Comparison of ENCODE assay signal across 15 cellular contexts in the genomic region with DNA sequence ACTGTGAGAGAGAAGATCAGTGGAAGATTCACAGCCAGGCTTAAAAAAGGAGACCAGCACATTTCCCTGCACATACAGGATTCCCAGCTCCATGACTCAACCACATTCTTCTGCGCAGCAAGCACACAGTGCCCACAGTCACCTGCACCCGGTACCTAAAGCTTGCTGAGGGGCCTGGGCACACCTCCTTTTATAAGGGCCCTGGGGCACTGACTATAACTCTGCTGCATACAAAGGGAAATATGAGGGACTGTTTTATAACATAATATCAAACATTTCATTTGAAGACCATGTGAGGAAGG.
DNase-seq lines count a peak whose midpoint lies in the region; ATAC-seq, FAIRE-seq and TF ChIP-seq lines count a peak whose summit lies in the region.
"Had no signal": no experiment of that assay in that cellular context is flagged by ENCODE, and none has a peak within 500 bp of the region (broad histone marks: within the 10 kb centered on the region; RNA-seq: fewer than 3 reads in every experiment).

No MANE protein-coding gene starts in this region.

- peak overlapping the region; percentile 68; the same call in 1 of the 3 replicates for H2BK15ac ChIP-seq in IMR-90 (ENCODE audit: low read depth, low read length)

- intact Hi-C loops in CD4-positive, alpha-beta memory T cell (cut with micrococcal nuclease), result no loop called here
- intact Hi-C loops in IMR-90 (cut with micrococcal nuclease) (no loop called here), stomach (cut with DNase I; ENCODE audit: low total_unique reads) (no loop called here)
- intact Hi-C loops in naive thymus-derived CD4-positive, alpha-beta T cell (cut with micrococcal nuclease), result no loop called here
- intact Hi-C loops in activated CD8-positive, alpha-beta T cell treated with anti-CD3 and anti-CD28 coated beads for 36 hours (cut with micrococcal nuclease), result loop anchor here (5.0 kb wide), 1 partner anchor 34 kb away; no protein-coding TSS in a partner anchor

- no peak for TF ChIP-seq RAD21 in IMR-90 (IDR thresholded peaks at IDR 0.05; ENCODE audit: low read length)

- no peaks in the 10 kb centered on the region for H3K27me3 Mint-ChIP-seq in CD4-positive, alpha-beta memory T cell
- no peaks in the 10 kb centered on the region for H3K27me3 Mint-ChIP-seq in naive thymus-derived CD4-positive, alpha-beta T cell
- no peaks in the 10 kb centered on the region for H3K27me3 Mint-ChIP-seq in activated CD8-positive, alpha-beta T cell treated with anti-CD3 and anti-CD28 coated beads for 36 hours

- H3K27ac ChIP-seq in CD4-positive, alpha-beta memory T cell (ENCODE audit: low read depth, low read length), result no peak overlapping the region
- H3K27ac ChIP-seq in IMR-90 (ENCODE audit: insufficient read depth, low read length), result no peak overlapping the region
- H3K27ac ChIP-seq in naive thymus-derived CD4-positive, alpha-beta T cell (ENCODE audit: low read depth, low read length), result no peak overlapping the region
- no peak overlapping the region for H3K27ac ChIP-seq in stomach
- H3K27ac ChIP-seq: left ventricle myocardium inferior, prostate gland, VCaP had no signal

- DNase-seq in CD4-positive, alpha-beta memory T cell, result no peak
- DNase-seq in IMR-90 (peak; percentile 18), bronchial epithelial cell (ENCODE audit: low read depth) (peak; percentile 74), cerebellar cortex (ENCODE audit: low spot score) (no peak), nucleus accumbens (lab: John Stamatoyannopoulos, UW) (no peak), stomach (no peak)
- DNase-seq in naive thymus-derived CD4-positive, alpha-beta T cell, result no peak
- no peak for DNase-seq in activated CD8-positive, alpha-beta T cell treated with anti-CD3 and anti-CD28 coated beads for 36 hours
- DNase-seq: BE2C, KG1, left ventricle myocardium inferior, NCI-H1417, NCI-H446 had no signal

- peak overlapping the region; percentile 80 for H2AFZ ChIP-seq in IMR-90 (replicated peaks; ENCODE audit: low read length, poor library complexity)

- no CpG with 5 or more reads among the region's 2 CpGs for WGBS in IMR-90 (ENCODE audit: extremely low coverage in 2 of 2, insufficient read length in 1 of 2), 2 experiments
- 46 to 88% (median 77%) methylated on average over 2 of the region's 2 CpGs for WGBS in stomach, 5 donors

- H3K18ac ChIP-seq in IMR-90 (ENCODE audit: low read depth, low read length), result 0 out of 2 replicates have a peak overlapping the region, but pooled peaks have one; percentile 49

- peak overlapping the region; percentile 79; the same call in 1 of the 2 replicates for H4K91ac ChIP-seq in IMR-90 (ENCODE audit: insufficient read depth, low read depth, low read length)

- TF ChIP-seq CTCF in IMR-90 (conservative IDR thresholded peaks at IDR 0.05; ENCODE audit: low read depth, low read length), result no peak
- TF ChIP-seq CTCF in bronchial epithelial cell (IDR thresholded peaks at IDR 0.05; ENCODE audit: insufficient read depth, low read length, severe bottlenecking), result no peak
- TF ChIP-seq CTCF in stomach (IDR thresholded peaks at IDR 0.05), result no peak
- no peak for TF ChIP-seq CTCF in activated CD8-positive, alpha-beta T cell treated with anti-CD3 and anti-CD28 coated beads for 36 hours (IDR thresholded peaks at IDR 0.05)

- no peak overlapping the region for H3K4me2 ChIP-seq in IMR-90 (ENCODE audit: low read depth, low read length)

- H3K9me1 ChIP-seq in IMR-90 (ENCODE audit: insufficient read depth, low read length), result peaks cover 12% of the 10 kb centered on the region

- no peak for TF ChIP-seq EP300 in stomach (IDR thresholded peaks at IDR 0.05)

- H3K4ac ChIP-seq in IMR-90 (ENCODE audit: low read depth, low read length), result peak overlapping the region; percentile 87

- H3K36me3 ChIP-seq in CD4-positive, alpha-beta memory T cell (ENCODE audit: insufficient read depth, low read length), result no peaks in the 10 kb centered on the region
- H3K36me3 ChIP-seq in IMR-90 (ENCODE audit: control insufficient read depth, insufficient read depth, low read length) (no peaks in the 10 kb centered on the region), bronchial epithelial cell (ENCODE audit: control insufficient read depth, insufficient read depth, low read length) (no peaks in the 10 kb centered on the region), stomach (no peaks in the 10 kb centered on the region)
- H3K36me3 ChIP-seq in naive thymus-derived CD4-positive, alpha-beta T cell (ENCODE audit: control insufficient read depth in 2 of 3, insufficient read depth in 3 of 3, low read length in 3 of 3), result no peaks in the 10 kb centered on the region
- H3K36me3 ChIP-seq: BE2C, left ventricle myocardium inferior, prostate gland had no signal

- no peaks in the 10 kb centered on the region for H3K9me3 Mint-ChIP-seq in CD4-positive, alpha-beta memory T cell
- peaks cover 0 to 2% (median 0%) of the 10 kb centered on the region in 11 donors for H3K9me3 Mint-ChIP-seq in naive thymus-derived CD4-positive, alpha-beta T cell
- no peaks in the 10 kb centered on the region for H3K9me3 Mint-ChIP-seq in activated CD8-positive, alpha-beta T cell treated with anti-CD3 and anti-CD28 coated beads for 36 hours

- peak overlapping the region; percentile 90; the same call in 1 of the 2 replicates for H3K23ac ChIP-seq in IMR-90 (ENCODE audit: low read depth, low read length)

- peak; percentile 49; the same call in 1 of the 2 replicates for ATAC-seq in IMR-90 (ENCODE audit: low read depth)
- ATAC-seq in naive thymus-derived CD4-positive, alpha-beta T cell, result no peak
- no peak for ATAC-seq in activated CD8-positive, alpha-beta T cell treated with anti-CD3 and anti-CD28 coated beads for 36 hours

- H3K9ac ChIP-seq in IMR-90 (ENCODE audit: low read depth, low read length), result no peak overlapping the region

- no peaks in the 10 kb centered on the region for H3K9me3 ChIP-seq in CD4-positive, alpha-beta memory T cell (ENCODE audit: control insufficient read depth in 1 of 2, low read length in 2 of 2)
- H3K9me3 ChIP-seq in IMR-90 (ENCODE audit: control insufficient read depth, insufficient read depth, low read length), result no peaks in the 10 kb centered on the region
- no peaks in the 10 kb centered on the region for H3K9me3 ChIP-seq in naive thymus-derived CD4-positive, alpha-beta T cell (ENCODE audit: control insufficient read depth in 2 of 3, low read length in 3 of 3)
- H3K9me3 ChIP-seq in stomach, result no peaks in the 10 kb centered on the region
- H3K9me3 ChIP-seq: BE2C, left ventricle myocardium inferior, prostate gland had no signal

- H3K36me3 Mint-ChIP-seq in CD4-positive, alpha-beta memory T cell, result no peaks in the 10 kb centered on the region
- no peaks in the 10 kb centered on the region for H3K36me3 Mint-ChIP-seq in naive thymus-derived CD4-positive, alpha-beta T cell
- H3K36me3 Mint-ChIP-seq in activated CD8-positive, alpha-beta T cell treated with anti-CD3 and anti-CD28 coated beads for 36 hours (ENCODE audit: low read depth), result no peaks in the 10 kb centered on the region

- no peaks in the 10 kb centered on the region for H3K4me1 ChIP-seq in CD4-positive, alpha-beta memory T cell (ENCODE audit: insufficient read depth, low read length)
- H3K4me1 ChIP-seq in IMR-90 (ENCODE audit: control insufficient read depth, insufficient read depth, low read length) (peaks cover 7% of the 10 kb centered on the region), stomach (peaks cover 0 to 9% (median 0%) of the 10 kb centered on the region in 4 donors)
- H3K4me1 ChIP-seq in naive thymus-derived CD4-positive, alpha-beta T cell (ENCODE audit: control insufficient read depth in 2 of 2, insufficient read depth in 2 of 2, low read length in 2 of 2), result no peaks in the 10 kb centered on the region
- H3K4me1 ChIP-seq: BE2C, prostate gland had no signal

- no peak overlapping the region for H3K4me3 ChIP-seq in CD4-positive, alpha-beta memory T cell (ENCODE audit: low read length in 2 of 2)
- H3K4me3 ChIP-seq in IMR-90 (ENCODE audit: insufficient read depth, low read depth, low read length), result no peak overlapping the region
- no peak overlapping the region for H3K4me3 ChIP-seq in bronchial epithelial cell (ENCODE audit: low read depth, low read length)
- H3K4me3 ChIP-seq in naive thymus-derived CD4-positive, alpha-beta T cell (ENCODE audit: low read length), result no peak overlapping the region
- H3K4me3 ChIP-seq in stomach, result no peak overlapping the region
- H3K4me3 ChIP-seq: left ventricle myocardium inferior, prostate gland had no signal

- no peaks in the 10 kb centered on the region for H3K27me3 ChIP-seq in CD4-positive, alpha-beta memory T cell (ENCODE audit: insufficient read depth, low read length)
- no peaks in the 10 kb centered on the region for H3K27me3 ChIP-seq in IMR-90 (ENCODE audit: control insufficient read depth, insufficient read depth, low read length)
- H3K27me3 ChIP-seq in bronchial epithelial cell (ENCODE audit: control insufficient read depth, insufficient read depth, low read length), result no peaks in the 10 kb centered on the region
- no peaks in the 10 kb centered on the region for H3K27me3 ChIP-seq in naive thymus-derived CD4-positive, alpha-beta T cell (ENCODE audit: control insufficient read depth in 2 of 2, insufficient read depth in 2 of 2, low read length in 2 of 2)
- H3K27me3 ChIP-seq in stomach, result no peaks in the 10 kb centered on the region
- H3K27me3 ChIP-seq: BE2C had no signal

- peak overlapping the region in 1 of 2 experiments; percentile 78; a peak in 2 of 4 replicates for H4K8ac ChIP-seq in IMR-90 (ENCODE audit: low read depth in 2 of 2, low read length in 2 of 2)

- no peaks in the 10 kb centered on the region for H3K79me1 ChIP-seq in IMR-90 (ENCODE audit: low read depth in 1 of 2, low read length in 2 of 2)

- no peaks in the 10 kb centered on the region for H3K4me1 Mint-ChIP-seq in CD4-positive, alpha-beta memory T cell
- peaks cover 0 to 17% (median 8%) of the 10 kb centered on the region in 7 donors for H3K4me1 Mint-ChIP-seq in naive thymus-derived CD4-positive, alpha-beta T cell
- H3K4me1 Mint-ChIP-seq in activated CD8-positive, alpha-beta T cell treated with anti-CD3 and anti-CD28 coated beads for 36 hours (ENCODE audit: low read depth), result peaks cover 2% of the 10 kb centered on the region

- no peaks in the 10 kb centered on the region for H4K20me1 ChIP-seq in IMR-90 (ENCODE audit: insufficient read depth, low read length)

- peak overlapping the region; percentile 90 for H2BK120ac ChIP-seq in IMR-90 (ENCODE audit: low read depth, low read length)

- H2AK9ac ChIP-seq in IMR-90 (replicated peaks; ENCODE audit: low read depth, low read length, poor library complexity), result peak overlapping the region; percentile 31

- in situ Hi-C loops in IMR-90 (cut with MboI; ENCODE audit: low sequenced_read_pairs), result no loop called here

- peak overlapping the region; percentile 46; the same call in 1 of the 2 replicates for H4K5ac ChIP-seq in IMR-90 (ENCODE audit: low read depth, low read length)

- H3K14ac ChIP-seq in IMR-90 (replicated peaks; ENCODE audit: low read depth, low read length), result peak overlapping the region; percentile 94; the same call in 1 of the 2 replicates

- no peak overlapping the region for H3K56ac ChIP-seq in IMR-90 (ENCODE audit: extremely low read depth, insufficient read depth, low read length)

- POLR2A ChIA-PET in CD4-positive, alpha-beta memory T cell (lab: Charles Lee; ENCODE audit: partially characterized antibody), result no interaction called here
- POLR2A ChIA-PET in IMR-90 (lab: Charles Lee; ENCODE audit: unreplicated experiment), result interaction anchor here (0.6 kb wide), 1 partner anchor 21 kb away, joined by 3 read pairs; no protein-coding TSS in a partner anchor
- POLR2A ChIA-PET in naive thymus-derived CD4-positive, alpha-beta T cell (lab: Charles Lee), result no interaction called here
- POLR2A ChIA-PET in activated CD8-positive, alpha-beta T cell treated with anti-CD3 and anti-CD28 coated beads for 36 hours (lab: Charles Lee), result no interaction called here

- FAIRE-seq in bronchial epithelial cell (lab: Jason Lieb, UNC), result no peak

- TF ChIP-seq POLR2A in IMR-90 (IDR thresholded peaks at IDR 0.05; ENCODE audit: low read depth, low read length) (no peak), stomach (IDR thresholded peaks at IDR 0.05) (no peak)

- dilution Hi-C loops in IMR-90 (cut with HindIII; ENCODE audit: low sequenced_read_pairs, unreplicated experiment), result no loop called here

- H2BK5ac ChIP-seq in IMR-90 (ENCODE audit: low read depth, low read length, poor library complexity, severe bottlenecking), result no peak overlapping the region

- peak overlapping the region; percentile 81 for H2BK20ac ChIP-seq in IMR-90 (ENCODE audit: low read depth, low read length)

- no TSS peak for BruUV-seq in IMR-90 (replicated peaks; lab: Mats Ljungman, UMichigan)

- peak overlapping the region in 3 of 8 donors; percentile 8 to 73 (median 52) for H3K4me3 Mint-ChIP-seq in CD4-positive, alpha-beta memory T cell
- H3K4me3 Mint-ChIP-seq in naive thymus-derived CD4-positive, alpha-beta T cell, result peak overlapping the region in 5 of 10 donors; percentile 29 to 81 (median 69)
- no peak overlapping the region for H3K4me3 Mint-ChIP-seq in activated CD8-positive, alpha-beta T cell treated with anti-CD3 and anti-CD28 coated beads for 36 hours

- CTCF ChIA-PET in CD4-positive, alpha-beta memory T cell (lab: Charles Lee; ENCODE audit: partially characterized antibody), result interaction anchor here (1.1 kb wide), 1 partner anchor 304 kb away, joined by 3 read pairs; no protein-coding TSS in a partner anchor
- CTCF ChIA-PET in IMR-90 (lab: Yijun Ruan, JAX), result interaction anchor here (0.5 kb wide), 1 partner anchor 115 kb away, joined by 4 read pairs; no protein-coding TSS in a partner anchor
- CTCF ChIA-PET in naive thymus-derived CD4-positive, alpha-beta T cell (lab: Charles Lee), result no interaction called here
- CTCF ChIA-PET in activated CD8-positive, alpha-beta T cell treated with anti-CD3 and anti-CD28 coated beads for 36 hours (lab: Charles Lee), result no interaction called here

- H2AK5ac ChIP-seq in IMR-90 (ENCODE audit: low read depth, low read length), result peak overlapping the region; percentile 53; the same call in 1 of the 2 replicates

- peak overlapping the region in 4 of 7 donors; percentile 36 to 75 (median 54) for H3K27ac Mint-ChIP-seq in CD4-positive, alpha-beta memory T cell
- H3K27ac Mint-ChIP-seq in naive thymus-derived CD4-positive, alpha-beta T cell, result peak overlapping the region in 6 of 9 donors; percentile 50 to 90 (median 86)
- H3K27ac Mint-ChIP-seq in activated CD8-positive, alpha-beta T cell treated with anti-CD3 and anti-CD28 coated beads for 36 hours, result no peak overlapping the region

Comparison
In these comparisons a context has a peak if more than half of its experiments do, and no peak if none do; other contexts are left out.
1. DNase-seq: peak in IMR-90 (single experiment) and bronchial epithelial cell (single experiment); none in CD4-positive, alpha-beta memory T cell (0 of 5), naive thymus-derived CD4-positive, alpha-beta T cell (0 of 9), cerebellar cortex (single experiment), nucleus accumbens (0 of 56), stomach (single experiment) and activated CD8-positive, alpha-beta T cell treated with anti-CD3 and anti-CD28 coated beads for 36 hours (single experiment).
2. CTCF ChIA-PET loops: an anchor here in CD4-positive, alpha-beta memory T cell (1.1 kb wide) and IMR-90 (0.5 kb wide); none called in naive thymus-derived CD4-positive, alpha-beta T cell and activated CD8-positive, alpha-beta T cell treated with anti-CD3 and anti-CD28 coated beads for 36 hours.